ENCODE assay signal across 1 cellular context in the genomic region with DNA sequence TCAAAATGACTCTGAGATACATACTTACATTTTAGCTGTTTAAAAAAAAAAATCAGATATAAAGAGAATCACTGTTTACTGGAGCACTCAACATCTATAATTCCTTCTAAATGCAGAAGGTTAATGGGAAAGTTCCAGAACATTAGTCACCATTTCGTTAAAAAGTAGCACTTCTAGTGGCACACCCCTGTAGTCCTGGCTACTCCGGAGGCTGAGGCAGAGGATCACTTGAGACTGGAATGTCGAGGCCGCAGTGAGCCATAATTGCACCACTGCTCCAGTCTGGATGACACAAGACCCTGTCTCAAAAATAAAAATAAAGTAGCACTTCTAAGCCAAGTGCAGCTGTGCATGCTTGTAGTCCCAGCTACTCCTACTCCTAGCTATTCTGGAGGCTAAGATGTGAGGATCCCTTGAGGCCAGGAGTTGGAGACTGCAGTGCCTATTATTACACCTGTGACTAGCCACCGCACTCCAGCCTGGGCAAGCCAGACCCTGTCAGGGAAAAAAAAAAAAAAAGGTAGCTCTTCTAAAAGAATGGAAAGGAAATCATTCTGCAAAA.
TF ChIP-seq lines count a peak whose summit lies in the region.

No MANE protein-coding gene starts in this region.

TF ChIP-seq in HepG2, 621 proteins besides CTCF, POLR2A, EP300 and RAD21:
- no peak for TF ChIP-seq ZMYM2 (CRISPR knock-in tag; IDR thresholded peaks at IDR 0.05)
- peak; percentile 54 for TF ChIP-seq ZNF770 (CRISPR knock-in tag; IDR thresholded peaks at IDR 0.05)
TF ChIP-seq in HepG2: peak in this region for 1.
